Comparison of ENCODE assay signal across 20 cellular contexts in genomic region chr1:68202239-68202832, GRCh38. TPM values are rescaled to one million over a fixed set of nuclear protein-coding genes. Genes with fewer than 3 reads are reported as not detected.
A peak's percentile ranks its signal among the peaks of the same experiment; 100 is the strongest.
DNase-seq lines count a peak whose midpoint lies in the region; ATAC-seq, FAIRE-seq and TF ChIP-seq lines count a peak whose summit lies in the region.
"Had no signal": no experiment of that assay in that cellular context is flagged by ENCODE, and none has a peak within 500 bp of the region (broad histone marks: within the 10 kb centered on the region; RNA-seq: fewer than 3 reads in every experiment).

No MANE protein-coding gene starts in this region.

- H3K36me3 ChIP-seq in MG63 (no peaks in the 10 kb centered on the region), esophagus muscularis mucosa (no peaks in the 10 kb centered on the region), pancreas (no peaks in the 10 kb centered on the region)
- H3K36me3 ChIP-seq: spleen had no signal

- H3K27ac Mint-ChIP-seq in nephron progenitor cell: no peak overlapping the region
- H3K27ac Mint-ChIP-seq in endothelial cell (ENCODE audit: unreplicated experiment): no peak overlapping the region
- H3K27ac Mint-ChIP-seq: activated naive CD4-positive, alpha-beta T cell treated with anti-CD3 and anti-CD28 coated beads, Interleukin-2, amount 50 U/mL, for 72 hours; IgD-negative memory B cell had no signal

- H3K4me3 Mint-ChIP-seq in nephron progenitor cell: no peak overlapping the region
- H3K4me3 Mint-ChIP-seq in endothelial cell (ENCODE audit: unreplicated experiment): no peak overlapping the region
- H3K4me3 Mint-ChIP-seq: IgD-negative memory B cell had no signal

- TF ChIP-seq CTCF in esophagus muscularis mucosa (IDR thresholded peaks at IDR 0.05) (no peak), nephron progenitor cell (IDR thresholded peaks at IDR 0.05) (no peak), endothelial cell (IDR thresholded peaks at IDR 0.05; ENCODE audit: unreplicated experiment) (no peak), GM20000 (IDR thresholded peaks at IDR 0.05; ENCODE audit: extremely low read depth, missing control alignments) (no peak), pancreas (IDR thresholded peaks at IDR 0.05) (no peak)

- intact Hi-C loops in esophagus muscularis mucosa (cut with DNase I) (no loop called here), pancreas (cut with DNase I) (no loop called here)

- WGBS in esophagus muscularis mucosa: 58% methylated on average over 5 of the region's 5 CpGs
- WGBS in pancreas, 2 donors: 82 to 90% methylated on average over 5 of the region's 5 CpGs

- DNase-seq in AG20443 (ENCODE audit: low spot score) (peak; percentile 72), MG63 (peak; percentile 25), esophagus muscularis mucosa (ENCODE audit: extremely low spot score) (no peak), nephron progenitor cell (peak; percentile 2), endothelial cell (ENCODE audit: low spot score) (no peak), GM20000 (ENCODE audit: low spot score) (no peak), erythroblast (lab: John Stamatoyannopoulos, UW) (no peak), pancreas (no peak)
- DNase-seq: activated CD4-positive, alpha-beta T cell treated with anti-CD3 and anti-CD28 coated beads for 4 hours; caudate nucleus; glutamatergic neuron; NCI-H2171 treated with DMSO at 0.1 percent for 48 hours; occipital lobe; SHP77; spleen; stimulated activated naive CD8-positive, alpha-beta T cell treated with anti-CD3 and anti-CD28 coated beads, Interleukin-15, Interleukin-2, amounts not matched to agents 100 U/mL and 50 U/mL, for 24 hours had no signal

- H3K4me3 ChIP-seq in MG63 (no peak overlapping the region), esophagus muscularis mucosa (no peak overlapping the region), pancreas (no peak overlapping the region)
- H3K4me3 ChIP-seq: spleen had no signal

- H3K4me1 ChIP-seq in esophagus muscularis mucosa: peaks cover 48 to 98% (median 90%) of the 10 kb centered on the region in 4 donors
- peaks cover 40 to 69% (median 68%) of the 10 kb centered on the region in 3 donors for H3K4me1 ChIP-seq in pancreas

- TF ChIP-seq POLR2A in esophagus muscularis mucosa (IDR thresholded peaks at IDR 0.05; ENCODE audit: low read depth) (no peak), erythroblast (IDR thresholded peaks at IDR 0.05; ENCODE audit: low read length) (no peak)

- H3K27ac ChIP-seq in esophagus muscularis mucosa (replicated peaks in 1 of 4) (peak overlapping the region; percentile 5 to 40 (median 27)), pancreas (peak overlapping the region in 1 of 4 donors; percentile 29)
- H3K27ac ChIP-seq: spleen had no signal

- H3K9me3 ChIP-seq in MG63 (no peaks in the 10 kb centered on the region), esophagus muscularis mucosa (no peaks in the 10 kb centered on the region), pancreas (no peaks in the 10 kb centered on the region)
- H3K9me3 ChIP-seq: spleen had no signal

- H3K9me3 Mint-ChIP-seq in nephron progenitor cell (no peaks in the 10 kb centered on the region), endothelial cell (ENCODE audit: unreplicated experiment) (no peaks in the 10 kb centered on the region)
- H3K9me3 Mint-ChIP-seq: activated naive CD4-positive, alpha-beta T cell treated with anti-CD3 and anti-CD28 coated beads, Interleukin-2, amount 50 U/mL, for 72 hours; IgD-negative memory B cell had no signal

- FAIRE-seq in pancreas (lab: Jason Lieb, UNC): no peak
- FAIRE-seq: keratinocyte had no signal

- H3K27me3 Mint-ChIP-seq in nephron progenitor cell (ENCODE audit: low read depth, poor library complexity): no peaks in the 10 kb centered on the region
- peaks cover 2% of the 10 kb centered on the region for H3K27me3 Mint-ChIP-seq in endothelial cell (ENCODE audit: unreplicated experiment)

- ATAC-seq in pancreas: no peak
- ATAC-seq: activated naive CD4-positive, alpha-beta T cell treated with anti-CD3 and anti-CD28 coated beads, Interleukin-2, amount 50 U/mL, for 72 hours; stimulated activated naive CD8-positive, alpha-beta T cell treated with anti-CD3 and anti-CD28 coated beads, Interleukin-15, Interleukin-2, amounts not matched to agents 100 U/mL and 50 U/mL, for 24 hours had no signal

- H3K36me3 Mint-ChIP-seq in nephron progenitor cell (ENCODE audit: low read depth) (peaks cover 13% of the 10 kb centered on the region), endothelial cell (ENCODE audit: low read depth, unreplicated experiment) (no peaks in the 10 kb centered on the region)
- H3K36me3 Mint-ChIP-seq: activated naive CD4-positive, alpha-beta T cell treated with anti-CD3 and anti-CD28 coated beads, Interleukin-2, amount 50 U/mL, for 72 hours had no signal

- no peak for TF ChIP-seq EP300 in esophagus muscularis mucosa (IDR thresholded peaks at IDR 0.05)

- H3K27me3 ChIP-seq in MG63 (no peaks in the 10 kb centered on the region), esophagus muscularis mucosa (no peaks in the 10 kb centered on the region), pancreas (no peaks in the 10 kb centered on the region)
- H3K27me3 ChIP-seq: spleen had no signal

- H3K4me1 Mint-ChIP-seq in nephron progenitor cell: peaks cover 64% of the 10 kb centered on the region
- peaks cover 7% of the 10 kb centered on the region for H3K4me1 Mint-ChIP-seq in endothelial cell (ENCODE audit: unreplicated experiment)
- H3K4me1 Mint-ChIP-seq: IgD-negative memory B cell had no signal

RNA-seq across cellular contexts. Expression of gene WLS, which starts 30.0 kb away (rescaled TPM):
- total RNA-seq in MG63 (2014; rRNA removed; shearing (Covaris generic); ENCODE audit: low replicate concordance): 25.4 and 32.4 TPM in 2 replicates
- 100 to 1,000 TPM in 3 of 4 donors, 10 to 100 TPM in 1; 94.8 to 228 (median 163) TPM for total RNA-seq in esophagus muscularis mucosa
- 99.6 TPM for total RNA-seq in endothelial cell (ENCODE audit: unreplicated experiment)
- total RNA-seq in pancreas: 100 to 1,000 TPM in 1 of 6 donors, 10 to 100 TPM in 5; 58.3 to 121 (median 77.8) TPM
- polyA plus RNA-seq in pancreas: 10 to 100 TPM; 32.5 to 42.5 TPM
- total RNA-seq: activated naive CD4-positive, alpha-beta T cell treated with anti-CD3 and anti-CD28 coated beads, Interleukin-2, amount 50 U/mL, for 72 hours; T-helper 2 cell treated with Interferon-gamma antibody and Interleukin-4, amounts not matched to agents 100 ng/mL and 5 ng/mL, for 36 hours had no signal
- polyA plus RNA-seq: IgD-negative memory B cell had no signal

Comparison
In these comparisons a context has a peak if more than half of its experiments do, and no peak if none do; other contexts are left out.
1. DNase-seq: peak in AG20443 (single experiment), MG63 (single experiment) and nephron progenitor cell (single experiment); none in esophagus muscularis mucosa (single experiment), endothelial cell (single experiment), GM20000 (single experiment), erythroblast (0 of 2) and pancreas (0 of 6).